Comparison of ENCODE assay signal across 21 cellular contexts in genomic region chr12:3018284-3019004, GRCh38. TPM values are rescaled to one million over a fixed set of nuclear protein-coding genes. Genes with fewer than 3 reads are reported as not detected.
"Had no signal": no experiment of that assay in that cellular context is flagged by ENCODE, and none has a peak within 500 bp of the region (broad histone marks: within the 10 kb centered on the region; RNA-seq: fewer than 3 reads in every experiment).

No MANE protein-coding gene starts in this region.

- H3K4me3 Mint-ChIP-seq: IgD-negative memory B cell had no signal

- H3K4me1 Mint-ChIP-seq: IgD-negative memory B cell had no signal

- H3K27me3 ChIP-seq: SJCRH30 had no signal

- ATAC-seq: K562, SK-N-SH treated with all-trans-retinoic acid at 6 μM for 48 hours had no signal

- H3K36me3 Mint-ChIP-seq: IgD-negative memory B cell had no signal

- H3K27ac ChIP-seq: HL-60, KMS-11, SJCRH30 had no signal

- H3K4me3 ChIP-seq: K562, SJCRH30 had no signal

- H3K27ac Mint-ChIP-seq: IgD-negative memory B cell had no signal

- H3K9me3 ChIP-seq: SJCRH30 had no signal

- H3K9me3 Mint-ChIP-seq: IgD-negative memory B cell had no signal

- DNase-seq: Kasumi-1, MM.1S, NCI-H1092 treated with DMSO at 0.1 percent for 48 hours, NCI-H1436, NCI-H187, NCI-H2029, NCI-H2081 treated with DMSO at 0.1 percent for 48 hours, NCI-H2171, NCI-H226, NCI-H446, NCI-H510A, NCI-H524 treated with DMSO at 0.1 percent for 48 hours, NCI-H69, NCI-H774, RPMI8226, SJCRH30 had no signal

RNA-seq across cellular contexts. Expression of gene TSPAN9, which starts 58.7 kb away (rescaled TPM):
- polyA plus RNA-seq: IgD-negative memory B cell had no signal

RNA-seq across cellular contexts. Expression of gene TEAD4, which starts 59.2 kb away (rescaled TPM):
- polyA plus RNA-seq: IgD-negative memory B cell had no signal
